Comparison of ENCODE assay signal across 30 cellular contexts in genomic region chr15:60553163-60553562, GRCh38.
A peak's percentile ranks its signal among the peaks of the same experiment; 100 is the strongest.
DNase-seq lines count a peak whose midpoint lies in the region; ATAC-seq, FAIRE-seq and TF ChIP-seq lines count a peak whose summit lies in the region.
"Had no signal": no experiment of that assay in that cellular context is flagged by ENCODE, and none has a peak within 500 bp of the region (broad histone marks: within the 10 kb centered on the region; RNA-seq: fewer than 3 reads in every experiment).

No MANE protein-coding gene starts in this region.

- peaks cover 0 to 7% of the 10 kb centered on the region in 2 donors for H3K9me3 ChIP-seq in right atrium auricular region
- H3K9me3 ChIP-seq in skeletal muscle tissue (ENCODE audit: control insufficient read depth in 3 of 3, low read length in 3 of 3): no peaks in the 10 kb centered on the region
- H3K9me3 ChIP-seq: ascending aorta, colonic mucosa, left lung, prostate gland, upper lobe of left lung had no signal

- peaks cover 0 to 18% of the 10 kb centered on the region in 2 donors for H3K4me1 ChIP-seq in right atrium auricular region
- peaks cover 26 to 66% (median 41%) of the 10 kb centered on the region in 3 donors for H3K4me1 ChIP-seq in skeletal muscle tissue (ENCODE audit: control insufficient read depth in 3 of 3, insufficient read depth in 3 of 3, low read length in 3 of 3)
- H3K4me1 ChIP-seq: ascending aorta, colonic mucosa, left lung, prostate gland had no signal

- ATAC-seq in Right ventricle myocardium superior (ENCODE audit: poor library complexity): peak; percentile 82
- no peak for ATAC-seq in omental fat pad (ENCODE audit: low FRiP score)
- ATAC-seq in GM21528 (IDR thresholded peaks at IDR 0.05; ENCODE audit: low FRiP score, unreplicated experiment): no peak
- ATAC-seq: GM12878, HepG2, left lung had no signal

- H3K27me3 ChIP-seq in right atrium auricular region: no peaks in the 10 kb centered on the region
- H3K27me3 ChIP-seq in skeletal muscle tissue (ENCODE audit: control insufficient read depth in 3 of 3, insufficient read depth in 3 of 3, low read length in 3 of 3): no peaks in the 10 kb centered on the region
- H3K27me3 ChIP-seq: ascending aorta, colonic mucosa, left lung, upper lobe of left lung had no signal

- H3K36me3 Mint-ChIP-seq in immature natural killer cell: peaks cover 7 to 17% (median 12%) of the 10 kb centered on the region in 3 donors

- peaks cover 2 to 8% (median 6%) of the 10 kb centered on the region in 3 donors for H3K27me3 Mint-ChIP-seq in immature natural killer cell (ENCODE audit: low read depth in 3 of 3)
- H3K27me3 Mint-ChIP-seq: B cell had no signal

- peak overlapping the region in 2 of 3 donors; percentile 16 to 35 for H3K9ac ChIP-seq in skeletal muscle tissue (ENCODE audit: low read depth in 1 of 3, low read length in 3 of 3)

- peaks cover 98 to 100% of the 10 kb centered on the region in 2 donors for H3K4me1 Mint-ChIP-seq in immature natural killer cell
- H3K4me1 Mint-ChIP-seq: B cell had no signal

- TF ChIP-seq CTCF in right atrium auricular region (IDR thresholded peaks at IDR 0.05) (no peak), omental fat pad (IDR thresholded peaks at IDR 0.05) (no peak)

- DNase-seq in Right ventricle myocardium superior: no peak
- no peak for DNase-seq in right atrium auricular region (ENCODE audit: low spot score)
- peak; percentile 45 for DNase-seq in NCI-H82 treated with DMSO at 0.1 percent for 48 hours (lab: John Stamatoyannopoulos, UW; ENCODE audit: unreplicated experiment)
- DNase-seq in immature natural killer cell: no peak
- no peak for DNase-seq in omental fat pad (ENCODE audit: low spot score)
- no peak for DNase-seq in RCC 7860 (ENCODE audit: low spot score)
- DNase-seq: ACHN; activated CD4-positive, alpha-beta T cell treated with anti-CD3 and anti-CD28 coated beads, Interleukin-2, amount 50 U/mL, for 4 hours; activated CD8-positive, alpha-beta memory T cell treated with anti-CD3 and anti-CD28 coated beads, Interleukin-2, amount 50 U/mL, for 48 hours; activated effector memory CD4-positive, alpha-beta T cell treated with Interleukin-2 at 50 U/mL for 16 hours; colonic mucosa; effector CD8-positive, alpha-beta T cell; H7; islet precursor cell; Kasumi-1; left lung; mesendoderm; NCI-H146; NCI-H774; stimulated activated naive CD4-positive, alpha-beta T cell; upper lobe of left lung had no signal

- no peak overlapping the region for H3K4me3 ChIP-seq in right atrium auricular region
- H3K4me3 ChIP-seq in skeletal muscle tissue (ENCODE audit: low read length in 3 of 3): peak overlapping the region in 1 of 3 donors; percentile 6
- H3K4me3 ChIP-seq: ascending aorta, colonic mucosa, GM12878, left lung, prostate gland, SK-N-MC, skin epidermis, upper lobe of left lung had no signal

- peak overlapping the region; percentile 97 to 99 (median 98) for H3K27ac Mint-ChIP-seq in immature natural killer cell
- H3K27ac Mint-ChIP-seq: B cell had no signal

- H3K9me3 Mint-ChIP-seq in immature natural killer cell: no peaks in the 10 kb centered on the region

- H3K27ac ChIP-seq in right atrium auricular region (no peak overlapping the region), skeletal muscle tissue (ENCODE audit: low read depth, low read length) (peak overlapping the region; percentile 81)
- H3K27ac ChIP-seq: ascending aorta, colonic mucosa, left lung, prostate gland, SK-N-MC, upper lobe of left lung had no signal

- FAIRE-seq in RCC 7860 (lab: Jason Lieb, UNC): no peak
- FAIRE-seq: GM12878, HepG2 had no signal

- intact Hi-C loops in Right ventricle myocardium superior (cut with DNase I): no loop called here

- H3K36me3 ChIP-seq in right atrium auricular region: no peaks in the 10 kb centered on the region
- no peaks in the 10 kb centered on the region for H3K36me3 ChIP-seq in skeletal muscle tissue (ENCODE audit: control insufficient read depth in 3 of 3, insufficient read depth in 3 of 3, low read length in 3 of 3)
- H3K36me3 ChIP-seq: ascending aorta, colonic mucosa, left lung, prostate gland, upper lobe of left lung had no signal

- H3K4me3 Mint-ChIP-seq in immature natural killer cell: peak overlapping the region in 2 of 5 donors; percentile 89 to 92
- H3K4me3 Mint-ChIP-seq: B cell had no signal
